Comparison of ENCODE assay signal across 13 cellular contexts in the genomic region with DNA sequence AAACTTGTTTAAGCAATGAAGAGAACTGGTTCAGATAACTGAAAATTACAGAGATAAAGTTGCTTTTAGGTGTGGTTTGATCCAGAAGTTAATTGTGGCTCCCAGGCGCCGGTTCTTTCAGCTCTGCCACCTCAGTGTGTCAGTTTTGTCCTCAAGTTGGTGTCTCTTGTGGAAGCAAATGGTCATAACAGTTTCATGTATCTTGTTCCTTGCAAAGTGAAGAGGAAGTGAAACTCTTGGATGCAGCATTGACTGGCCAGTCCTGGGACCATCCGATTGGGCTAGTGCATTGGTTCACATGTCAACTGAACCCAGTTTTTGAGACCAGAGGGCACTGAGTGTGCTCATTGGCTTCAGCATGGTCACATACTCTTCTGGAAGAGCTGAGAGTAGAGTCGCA.
DNase-seq lines count a peak whose midpoint lies in the region; ATAC-seq, FAIRE-seq and TF ChIP-seq lines count a peak whose summit lies in the region.
"Had no signal": no experiment of that assay in that cellular context is flagged by ENCODE, and none has a peak within 500 bp of the region (broad histone marks: within the 10 kb centered on the region; RNA-seq: fewer than 3 reads in every experiment).

No MANE protein-coding gene starts in this region.

- intact Hi-C loops in GM12878 (cut with micrococcal nuclease; ENCODE audit: unreplicated experiment): no loop called here

- WGBS in GM12878 (ENCODE audit: insufficient coverage, insufficient replicate concordance, low lambda C conversion rate, missing lambda C conversion rate): 45% methylated on average over 4 of the region's 4 CpGs
- 92% methylated on average over 4 of the region's 4 CpGs for WGBS in smooth muscle cell (ENCODE audit: low lambda C conversion rate)

- no peaks in the 10 kb centered on the region for H4K20me1 ChIP-seq in GM12878 (ENCODE audit: control insufficient read depth, insufficient read depth)
- no peaks in the 10 kb centered on the region for H4K20me1 ChIP-seq in smooth muscle cell (ENCODE audit: low read depth)

- TF ChIP-seq POLR2A in GM12878 (IDR thresholded peaks at IDR 0.05; ENCODE audit: low read depth, low read length): no peak

- no TSS peak for BruUV-seq in GM12878 (replicated peaks; lab: Mats Ljungman, UMichigan)

- TF ChIP-seq RAD21 in GM12878 (IDR thresholded peaks at IDR 0.05; ENCODE audit: insufficient read depth, low read depth, low read length): peak; percentile 23; the same call in 1 of the 2 replicates

- CTCF ChIA-PET in GM12878 (lab: Yijun Ruan, JAX): interaction anchor here (0.6 to 2.6 kb wide), 4 partner anchors 35 to 1252 kb away, joined by 3 to 17 read pairs (median 3); no protein-coding TSS in a partner anchor

- in situ Hi-C loops in GM12878 (cut with MboI): no loop called here

- H3K4me2 ChIP-seq in GM12878 (ENCODE audit: control insufficient read depth, insufficient read depth): peak overlapping the region; percentile 50
- no peak overlapping the region for H3K4me2 ChIP-seq in smooth muscle cell

- no peak overlapping the region; the same call in 1 of the 2 replicates for H3K9ac ChIP-seq in GM12878 (ENCODE audit: control insufficient read depth, insufficient read depth, low read length)
- H3K9ac ChIP-seq in smooth muscle cell (ENCODE audit: low read depth): no peak overlapping the region

- H2AFZ ChIP-seq in GM12878 (ENCODE audit: control insufficient read depth, low read depth, low read length): peak overlapping the region; percentile 45; the same call in 1 of the 2 replicates
- no peak overlapping the region for H2AFZ ChIP-seq in smooth muscle cell (ENCODE audit: low read depth)

- no peaks in the 10 kb centered on the region for H3K79me2 ChIP-seq in GM12878 (ENCODE audit: control insufficient read depth, insufficient read depth, low read length)
- no peaks in the 10 kb centered on the region for H3K79me2 ChIP-seq in smooth muscle cell (ENCODE audit: low read depth)

- H3K36me3 ChIP-seq in GM12878 (ENCODE audit: control insufficient read depth in 2 of 2, insufficient read depth in 2 of 2, low read length in 1 of 2) (no peaks in the 10 kb centered on the region), smooth muscle cell (ENCODE audit: low read depth) (no peaks in the 10 kb centered on the region)

- 0 out of 4 replicates have a peak, but pooled peaks of 1 of the 2 experiments have one; percentile 32 for TF ChIP-seq EP300 in GM12878 (IDR thresholded peaks at IDR 0.05; ENCODE audit: borderline replicate concordance in 1 of 2, control insufficient read depth in 1 of 2, low read depth in 2 of 2, low read length in 2 of 2)

- H3K27ac ChIP-seq in GM12878 (ENCODE audit: control insufficient read depth, insufficient read depth) (peak overlapping the region; percentile 76), smooth muscle cell (ENCODE audit: low read depth) (no peak overlapping the region)
- H3K27ac ChIP-seq: C4-2B, RWPE1 had no signal

- H3K9me3 ChIP-seq in GM12878 (replicated peaks; ENCODE audit: control insufficient read depth, insufficient read depth, low read length): no peaks in the 10 kb centered on the region; the same call in 2 of the 3 replicates
- no peaks in the 10 kb centered on the region for H3K9me3 ChIP-seq in smooth muscle cell (replicated peaks; ENCODE audit: low read depth)

- POLR2A ChIA-PET in GM12878 (lab: Charles Lee): interaction anchor here (1.4 kb wide), 1 partner anchor 38 kb away, joined by 11 read pairs; no protein-coding TSS in a partner anchor

- peak in 2 of 3 experiments; percentile 14 to 30; a peak in 2 of 6 replicates for TF ChIP-seq CTCF in GM12878 (IDR thresholded peaks at IDR 0.05 in 2 of 3, conservative IDR thresholded peaks at IDR 0.05 in 1 of 3; ENCODE audit: control insufficient read depth in 2 of 3, extremely low read depth in 1 of 3, insufficient read depth in 1 of 3, low read depth in 3 of 3, low read length in 3 of 3)
- TF ChIP-seq CTCF in smooth muscle cell (IDR thresholded peaks at IDR 0.05; ENCODE audit: borderline replicate concordance, insufficient read depth, poor library complexity, severe bottlenecking): no peak

- no peaks in the 10 kb centered on the region for H3K27me3 ChIP-seq in GM12878 (replicated peaks in 1 of 2; ENCODE audit: control insufficient read depth in 2 of 2, insufficient read depth in 2 of 2, low read length in 1 of 2)
- no peaks in the 10 kb centered on the region for H3K27me3 ChIP-seq in smooth muscle cell (ENCODE audit: low read depth)

- SMC1A ChIA-PET in GM12878 (lab: Charles Lee; ENCODE audit: uncharacterized antibody, unreplicated experiment): interaction anchor here (0.7 to 2.8 kb wide), 14 partner anchors 10 to 459 kb away, joined by 3 to 31 read pairs (median 3); no protein-coding TSS in a partner anchor

- H3K4me3 ChIP-seq in GM12878 (no peak overlapping the region), smooth muscle cell (no peak overlapping the region)

- DNase-seq in GM12878 (ENCODE audit: low read depth, low spot score): peak; percentile 20
- DNase-seq in NCI-H526 (lab: John Stamatoyannopoulos, UW): no peak
- DNase-seq in activated CD8-positive, alpha-beta memory T cell treated with anti-CD3 and anti-CD28 coated beads, Interleukin-2, amount 50 U/mL, for 48 hours: no peak
- DNase-seq in smooth muscle cell (lab: John Stamatoyannopoulos, UW; ENCODE audit: unreplicated experiment): no peak
- DNase-seq in occipital lobe (lab: John Stamatoyannopoulos, UW): no peak
- DNase-seq: foreskin fibroblast, islet precursor cell, NCI-H2171 had no signal

- RAD21 ChIA-PET in GM12878 (lab: Charles Lee; ENCODE audit: unreplicated experiment): interaction anchor here (1.0 to 4.4 kb wide), 10 partner anchors 9 to 118 kb away, joined by 3 to 43 read pairs (median 4); no protein-coding TSS in a partner anchor

- H3K4me1 ChIP-seq in GM12878 (ENCODE audit: control insufficient read depth, insufficient read depth, low read length) (peaks cover 5% of the 10 kb centered on the region; the same call in 1 of the 2 replicates), smooth muscle cell (ENCODE audit: low read depth) (no peaks in the 10 kb centered on the region)

- no peaks in the 10 kb centered on the region for H3F3A ChIP-seq in smooth muscle cell (ENCODE audit: low read depth)

- FAIRE-seq in GM12878 (lab: Jason Lieb, UNC): no peak

- ATAC-seq in GM18861 (IDR thresholded peaks at IDR 0.05; ENCODE audit: unreplicated experiment) (peak; percentile 36), GM21529 (IDR thresholded peaks at IDR 0.05; ENCODE audit: unreplicated experiment) (peak; percentile 29), HG03378 (IDR thresholded peaks at IDR 0.05; ENCODE audit: unreplicated experiment) (peak; percentile 42), GM12878 (peak; percentile 81)

TF ChIP-seq in GM12878, 131 proteins besides CTCF, POLR2A, EP300 and RAD21 (continues in another document):
- TF ChIP-seq MTA2 (IDR thresholded peaks at IDR 0.05; ENCODE audit: low read depth) (peak; percentile 15; the same call in 1 of the 2 replicates), NR2F1 (conservative IDR thresholded peaks at IDR 0.05) (no peak), DPF2 (IDR thresholded peaks at IDR 0.05) (peak; percentile 81), ZNF274 (IDR thresholded peaks at IDR 0.05; ENCODE audit: insufficient read depth, insufficient read length) (no peak), IKZF1 (conservative IDR thresholded peaks at IDR 0.05) (peak; percentile 91), IRF4 (IDR thresholded peaks at IDR 0.05; ENCODE audit: low read depth, low read length) (peak; percentile 40; the same call in 1 of the 2 replicates), STAT3 (IDR thresholded peaks at IDR 0.05; ENCODE audit: low read depth, low read length) (no peak), ETV6 (conservative IDR thresholded peaks at IDR 0.05 in 1 of 2, IDR thresholded peaks at IDR 0.05 in 1 of 2; ENCODE audit: borderline replicate concordance in 1 of 2, low read depth in 1 of 2) (peak in 1 of 2 experiments; percentile 37; a peak in 1 of 4 replicates), ZNF384 (IDR thresholded peaks at IDR 0.05; ENCODE audit: borderline replicate concordance, low read depth, low read length) (no peak), ZNF24 (IDR thresholded peaks at IDR 0.05) (0 out of 2 replicates have a peak, but pooled peaks have one; percentile 21), SPI1 (IDR thresholded peaks at IDR 0.05; ENCODE audit: borderline replicate concordance, insufficient read depth, low read depth, low read length) (peak; percentile 98), ZNF217 (IDR thresholded peaks at IDR 0.05) (no peak), HDAC6 (IDR thresholded peaks at IDR 0.05; ENCODE audit: unreplicated experiment) (no peak), KAT2A (conservative IDR thresholded peaks at IDR 0.05; ENCODE audit: control insufficient read depth, low read depth, low read length) (no peak), NR2C1 (IDR thresholded peaks at IDR 0.05) (no peak)
- TF ChIP-seq, protein P1, sequence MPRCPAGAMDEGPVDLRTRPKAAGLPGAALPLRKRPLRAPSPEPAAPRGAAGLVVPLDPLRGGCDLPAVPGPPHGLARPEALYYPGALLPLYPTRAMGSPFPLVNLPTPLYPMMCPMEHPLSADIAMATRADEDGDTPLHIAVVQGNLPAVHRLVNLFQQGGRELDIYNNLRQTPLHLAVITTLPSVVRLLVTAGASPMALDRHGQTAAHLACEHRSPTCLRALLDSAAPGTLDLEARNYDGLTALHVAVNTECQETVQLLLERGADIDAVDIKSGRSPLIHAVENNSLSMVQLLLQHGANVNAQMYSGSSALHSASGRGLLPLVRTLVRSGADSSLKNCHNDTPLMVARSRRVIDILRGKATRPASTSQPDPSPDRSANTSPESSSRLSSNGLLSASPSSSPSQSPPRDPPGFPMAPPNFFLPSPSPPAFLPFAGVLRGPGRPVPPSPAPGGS (IDR thresholded peaks at IDR 0.05; ENCODE audit: borderline replicate concordance, insufficient read depth, low read depth, low read length, poor library complexity, severe bottlenecking): no peak
- TF ChIP-seq, protein P2, sequence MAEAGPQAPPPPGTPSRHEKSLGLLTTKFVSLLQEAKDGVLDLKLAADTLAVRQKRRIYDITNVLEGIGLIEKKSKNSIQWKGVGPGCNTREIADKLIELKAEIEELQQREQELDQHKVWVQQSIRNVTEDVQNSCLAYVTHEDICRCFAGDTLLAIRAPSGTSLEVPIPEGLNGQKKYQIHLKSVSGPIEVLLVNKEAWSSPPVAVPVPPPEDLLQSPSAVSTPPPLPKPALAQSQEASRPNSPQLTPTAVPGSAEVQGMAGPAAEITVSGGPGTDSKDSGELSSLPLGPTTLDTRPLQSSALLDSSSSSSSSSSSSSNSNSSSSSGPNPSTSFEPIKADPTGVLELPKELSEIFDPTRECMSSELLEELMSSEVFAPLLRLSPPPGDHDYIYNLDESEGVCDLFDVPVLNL (IDR thresholded peaks at IDR 0.05; ENCODE audit: low read depth, low read length): no peak

Comparison
In these comparisons a context has a peak if more than half of its experiments do, and no peak if none do; other contexts are left out.
1. ATAC-seq: peak in every context shown above with its lines; median percentile 81 in GM12878; 42 in HG03378; 36 in GM18861; 29 in GM21529.